7 cellular contexts compared by ENCODE assay signal in the genomic region with DNA sequence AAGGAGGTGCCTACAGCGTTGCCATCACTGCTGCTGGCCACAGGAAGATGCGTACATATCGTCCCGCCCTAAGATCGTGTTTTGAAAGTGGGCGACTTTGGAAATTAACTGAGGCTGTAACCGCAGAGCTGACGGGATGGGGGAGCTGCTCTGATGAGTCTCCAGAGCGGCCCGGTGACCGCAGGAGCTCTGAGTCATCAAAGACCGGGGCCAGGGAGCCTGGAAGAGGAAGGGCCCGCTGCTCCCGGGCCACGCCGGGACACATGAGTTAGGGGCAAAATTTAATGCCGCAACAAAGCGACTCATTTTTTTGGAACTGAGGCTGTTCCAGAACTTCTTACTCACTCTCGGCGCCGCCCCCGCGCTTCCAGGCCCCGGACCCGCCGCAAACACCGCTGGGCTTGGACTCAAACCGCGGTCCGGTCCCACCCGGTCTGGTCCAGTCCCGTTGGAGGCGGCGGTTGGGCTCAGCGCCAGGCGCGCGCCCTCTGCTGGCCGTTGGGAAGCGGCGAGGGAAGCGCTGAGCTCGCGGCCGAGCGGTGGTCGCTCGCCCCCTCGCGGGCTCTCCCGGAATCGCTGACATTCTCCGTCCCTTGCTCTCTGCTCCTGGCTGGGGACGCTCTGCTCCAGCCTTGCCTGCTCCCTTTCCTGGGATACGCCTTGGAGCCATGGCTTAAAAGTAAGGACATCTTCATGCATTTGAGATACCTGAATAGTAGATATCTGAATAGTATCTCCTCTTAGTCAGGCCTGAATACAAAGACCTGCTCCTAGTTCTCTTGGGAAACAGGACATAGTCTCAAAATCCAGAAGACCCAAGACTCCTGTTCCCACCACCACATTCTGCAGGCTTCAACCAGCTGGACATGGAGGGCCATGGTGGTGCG. TPM values are rescaled to one million over a fixed set of nuclear protein-coding genes. Genes with fewer than 3 reads are reported as not detected.
A peak's percentile ranks its signal among the peaks of the same experiment; 100 is the strongest.
DNase-seq lines count a peak whose midpoint lies in the region; ATAC-seq, FAIRE-seq and TF ChIP-seq lines count a peak whose summit lies in the region.
"Not testable (repeated sequence)": the region's sequence is repeated elsewhere in the genome, so short reads cannot be mapped to it uniquely, and the experiment has no call there.

No MANE protein-coding gene starts in this region.

- intact Hi-C loops in K562 (cut with micrococcal nuclease) = loop anchor here (5.0 kb wide), 2 partner anchors 184 to 546 kb away; no protein-coding TSS in a partner anchor
- intact Hi-C loops in left ventricle myocardium inferior (cut with micrococcal nuclease) = not testable (repeated sequence)

- not testable (repeated sequence) for H3K27me3 ChIP-seq in K562 (ENCODE audit: control insufficient read depth in 2 of 2, insufficient read depth in 2 of 2, low read length in 2 of 2); left ventricle myocardium inferior (ENCODE audit: low read depth)

- not testable (repeated sequence) for H3K9me3 ChIP-seq in K562 (replicated peaks; ENCODE audit: control insufficient read depth, insufficient read depth, low read depth, low read length); left ventricle myocardium inferior (replicated peaks)

- not testable (repeated sequence) for H3K36me3 ChIP-seq in K562 (ENCODE audit: control insufficient read depth, insufficient read depth, low read length); left ventricle myocardium inferior

- WGBS in K562 (ENCODE audit: insufficient coverage, low coverage, missing lambda C conversion rate) = 5% methylated on average over 4 of the region's 56 CpGs

- POLR2A ChIA-PET in K562 (lab: Yijun Ruan, JAX) = not testable (repeated sequence)

- not testable (repeated sequence) for H3K9ac ChIP-seq in K562 (ENCODE audit: insufficient read depth in 1 of 2, low read depth in 2 of 2, low read length in 2 of 2)

- TF ChIP-seq CTCF in GM10266 (IDR thresholded peaks at IDR 0.05; ENCODE audit: control insufficient read depth, insufficient read depth, low read depth, missing control alignments) (peak; percentile 38), K562 (IDR thresholded peaks at IDR 0.05 in 2 of 3, conservative IDR thresholded peaks at IDR 0.05 in 1 of 3; ENCODE audit: insufficient read depth in 2 of 3, low read depth in 1 of 3, low read length in 3 of 3) (peak; percentile 9 to 44 (median 23); a peak in 2 of 6 replicates), left ventricle myocardium inferior (IDR thresholded peaks at IDR 0.05; ENCODE audit: borderline replicate concordance) (peak; percentile 56), omental fat pad (IDR thresholded peaks at IDR 0.05) (peak in 2 of 3 donors; percentile 26 to 96)

- in situ Hi-C loops in K562 (cut with MboI) = loop anchor here (10.0 kb wide), 1 partner anchor 543 kb away; no protein-coding TSS in a partner anchor

- H3K79me2 ChIP-seq in K562 (ENCODE audit: control insufficient read depth, insufficient read depth, low read length) = not testable (repeated sequence)

- peak; percentile 92 for FAIRE-seq in RCC 7860 (lab: Jason Lieb, UNC)
- peak; percentile 89 for FAIRE-seq in K562 (lab: Jason Lieb, UNC)

- peak; percentile 61 for ATAC-seq in GM21576 (IDR thresholded peaks at IDR 0.05; ENCODE audit: unreplicated experiment)
- ATAC-seq in HG03342 (IDR thresholded peaks at IDR 0.05; ENCODE audit: unreplicated experiment) = peak; percentile 70
- ATAC-seq in K562 = peak; percentile 85
- ATAC-seq in omental fat pad (ENCODE audit: low FRiP score) = peak; percentile 63

- TF ChIP-seq POLR2A in K562 (conservative IDR thresholded peaks at IDR 0.05) = not testable (repeated sequence)

- CTCF ChIA-PET in K562 (lab: Yijun Ruan, JAX; ENCODE audit: low intra/inter-chr PET ratio) = interaction anchor here (0.8 to 2.2 kb wide), 6 partner anchors 39 to 547 kb away, joined by 3 to 35 read pairs (median 10); partner anchors contain the start of gene SLC31A2

- TSS peak; percentile 87 for BruUV-seq in K562 (replicated peaks; lab: Mats Ljungman, UMichigan)

- not testable (repeated sequence) for H4K20me1 ChIP-seq in K562 (replicated peaks; ENCODE audit: control insufficient read depth, insufficient read depth, low read length)

- not testable (repeated sequence) for H3K9me1 ChIP-seq in K562 (ENCODE audit: control insufficient read depth, insufficient read depth, low read length)

- H2AFZ ChIP-seq in K562 (ENCODE audit: low read depth, low read length) = not testable (repeated sequence)

- H3K4me3 ChIP-seq in K562, left ventricle myocardium inferior: not testable (repeated sequence)

- 0 out of 2 replicates have a peak overlapping the region, but pooled peaks have one; percentile 1 for H3K4me2 ChIP-seq in K562 (ENCODE audit: insufficient read depth, low read length)

- not testable (repeated sequence) for H3K27ac ChIP-seq in K562 (ENCODE audit: extremely low read depth, low read depth, low read length); left ventricle myocardium inferior (replicated peaks)

- H3K4me1 ChIP-seq in K562 (replicated peaks in 1 of 2; ENCODE audit: control insufficient read depth in 2 of 2, insufficient read depth in 2 of 2, low read length in 2 of 2); left ventricle myocardium inferior: not testable (repeated sequence)

- DNase-seq in GM10266 (ENCODE audit: extremely low spot score) = peak; percentile 53
- not testable (repeated sequence) for DNase-seq in RCC 7860 (ENCODE audit: low spot score); left ventricle myocardium inferior; omental fat pad (ENCODE audit: low spot score)
- peak; percentile 10 to 28 (median 18) for DNase-seq in K562 (ENCODE audit: extremely low read depth in 1 of 4, low spot score in 3 of 4)

- peak; percentile 55 to 68 for TF ChIP-seq RAD21 in K562 (CRISPR knock-in tag; conservative IDR thresholded peaks at IDR 0.05 in 1 of 2, IDR thresholded peaks at IDR 0.05 in 1 of 2)

- TF ChIP-seq EP300 in K562 (IDR thresholded peaks at IDR 0.05; ENCODE audit: low read length) = not testable (repeated sequence)

TF ChIP-seq in K562, 482 proteins besides CTCF, POLR2A, EP300 and RAD21 (continues in another document):
- peak; percentile 59; the same call in 1 of the 2 replicates for TF ChIP-seq NFIX (CRISPR knock-in tag; IDR thresholded peaks at IDR 0.05; ENCODE audit: low read depth)

RNA-seq across cellular contexts. Expression of gene SLC31A2, which starts 39.5 kb away (rescaled TPM):
- 5.2 and 7.8 TPM in 2 replicates for total RNA-seq in K562 (2011; cell fraction: chromatin; rRNA removed; ENCODE audit: low replicate concordance)
- total RNA-seq in K562 (2011; cell fraction: nucleolus; rRNA removed) = 7.8 and 9.8 TPM in 2 replicates
- 5.3 and 11.9 TPM in 2 replicates for total RNA-seq in K562 (2011; cell fraction: nucleoplasm; rRNA removed)
- 1.5 and 2.0 TPM in 2 replicates for total RNA-seq in K562 (2014; rRNA removed)
- 2.5 and 2.7 TPM in 2 replicates for total RNA-seq in K562 (2014; rRNA removed; fragmentation: Illumina TruSeq; extraction: Trizol)
- total RNA-seq in K562 (2015; rRNA removed; fragmentation: Illumina TruSeq; extraction: Trizol) = 2.6 and 3.5 TPM in 2 replicates
- 2.2 and 2.3 TPM in 2 replicates for total RNA-seq in K562 (2021)
- 2.8 and 4.3 TPM in 2 replicates for polyA plus RNA-seq in K562 (2011; rRNA removed)
- 3.8 and 6.4 TPM in 2 replicates for polyA plus RNA-seq in K562 (2011; cell fraction: cytosol; rRNA removed)
- polyA plus RNA-seq in K562 (2011; cell fraction: nucleus; rRNA removed) = 3.0 and 4.7 TPM in 2 replicates
- polyA plus RNA-seq in K562 (2012) = 2.1 and 2.4 TPM in 2 replicates
- 2.3 and 2.5 TPM in 2 replicates for polyA plus RNA-seq in K562 (2014; fragmentation: Illumina TruSeq; extraction: Trizol)
- 1 to 10 TPM; 1.5 to 2.2 TPM for polyA plus RNA-seq in K562 (2014; fragmentation: Nextera tagmentation; extraction: Ambion mirVana)
- 2.2 and 3.6 TPM in 2 replicates for polyA plus RNA-seq in K562 (2014; rRNA removed)
- 2.9 and 4.3 TPM in 2 replicates for polyA minus RNA-seq in K562 (2011; rRNA and poly(A)+ RNA removed)
- polyA minus RNA-seq in K562 (2011; cell fraction: cytosol; rRNA and poly(A)+ RNA removed) = 0.57 TPM in 1 of 2 replicates, not detected in the other
- polyA minus RNA-seq in K562 (2011; cell fraction: nucleus; rRNA and poly(A)+ RNA removed) = 4.6 and 5.8 TPM in 2 replicates
- total RNA-seq in left ventricle myocardium inferior = 10.7 TPM
- total RNA-seq in omental fat pad = 100 to 1,000 TPM in 1 of 4 donors, 10 to 100 TPM in 3; 50.3 to 141 (median 96.1) TPM

RNA-seq across cellular contexts. Expression of gene ZFP37, which starts 54.8 kb away (rescaled TPM):
- total RNA-seq in K562 (2011; cell fraction: chromatin; rRNA removed; ENCODE audit: low replicate concordance) = 0.76 TPM in 1 of 2 replicates, not detected in the other
- total RNA-seq in K562 (2011; cell fraction: nucleolus; rRNA removed) = under 0.01 TPM in 1 of 2 replicates, not detected in the other
- total RNA-seq in K562 (2011; cell fraction: nucleoplasm; rRNA removed) = 0.07 and 0.31 TPM in 2 replicates
- total RNA-seq in K562 (2014; rRNA removed) (0.24 TPM in 1 of 2 replicates, not detected in the other), K562 (2014; rRNA removed; fragmentation: Illumina TruSeq; extraction: Trizol) (0.29 TPM in 2 replicates), K562 (2015; rRNA removed; fragmentation: Illumina TruSeq; extraction: Trizol) (0.33 and 0.34 TPM in 2 replicates), K562 (2021) (0.22 and 0.27 TPM in 2 replicates), left ventricle myocardium inferior (1.0 TPM), omental fat pad (1 to 10 TPM; 1.3 to 2.5 (median 1.9) TPM)
- polyA plus RNA-seq in K562 (2011; rRNA removed) (0.03 and 0.04 TPM in 2 replicates), K562 (2014; fragmentation: Illumina TruSeq; extraction: Trizol) (0.13 and 0.15 TPM in 2 replicates), K562 (2014; fragmentation: Nextera tagmentation; extraction: Ambion mirVana) (under 1 TPM; 0.07 to 0.14 TPM), K562 (2014; rRNA removed) (0.08 and 0.09 TPM in 2 replicates)
- not detected in 2 replicates for polyA plus RNA-seq in K562 (2011; cell fraction: cytosol; rRNA removed)
- 0.06 TPM in 1 of 2 replicates, not detected in the other for polyA plus RNA-seq in K562 (2011; cell fraction: nucleus; rRNA removed)
- 0.13 and 0.24 TPM in 2 replicates for polyA plus RNA-seq in K562 (2012)
- 0.11 TPM in 1 of 2 replicates, not detected in the other for polyA minus RNA-seq in K562 (2011; rRNA and poly(A)+ RNA removed)
- not detected in 2 replicates for polyA minus RNA-seq in K562 (2011; cell fraction: cytosol; rRNA and poly(A)+ RNA removed)
- 0.13 TPM in 1 of 2 replicates, not detected in the other for polyA minus RNA-seq in K562 (2011; cell fraction: nucleus; rRNA and poly(A)+ RNA removed)
